In the genomic region with DNA sequence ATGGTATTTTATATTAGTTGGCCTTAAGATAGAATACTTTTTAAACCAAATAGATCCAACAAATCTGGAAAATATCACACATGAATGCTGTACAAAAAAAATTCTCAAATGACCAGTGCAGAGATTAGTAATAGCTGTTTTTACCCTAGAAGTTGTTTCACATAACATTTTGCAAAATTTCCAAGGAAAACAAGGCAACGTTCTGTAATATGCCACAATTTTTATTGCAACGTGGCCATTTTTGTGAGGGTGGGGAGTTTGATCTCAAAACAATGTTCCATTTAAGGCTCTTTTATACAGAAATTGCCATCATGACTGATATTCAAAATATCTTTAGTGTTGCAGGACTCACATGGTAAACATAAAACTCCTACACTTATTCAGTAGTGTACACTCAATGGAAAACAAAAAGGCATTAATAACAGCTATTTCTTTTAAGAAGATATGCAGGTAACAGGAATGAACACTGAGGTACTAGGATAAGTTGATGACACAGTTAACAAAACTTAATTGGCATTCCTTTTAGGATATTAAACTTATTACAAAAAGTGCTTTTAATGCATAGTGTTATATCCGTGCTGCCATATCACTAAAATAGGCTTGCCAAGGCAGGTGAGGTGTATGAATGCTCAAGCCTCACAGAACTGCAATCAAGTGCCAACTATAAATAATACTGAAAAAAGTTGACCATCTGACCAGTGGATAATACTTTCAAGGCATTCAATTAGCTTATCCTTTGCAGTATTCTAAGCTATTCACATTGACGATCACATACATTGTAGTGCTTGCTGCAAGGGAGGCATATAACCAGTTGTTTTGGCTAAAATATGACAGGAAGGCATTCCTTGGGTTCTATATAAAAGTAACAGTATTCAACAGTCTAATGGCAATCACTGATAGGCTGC, we compare ENCODE assay signal across 8 cellular contexts. TPM values are rescaled to one million over a fixed set of nuclear protein-coding genes. Genes with fewer than 3 reads are reported as not detected.
DNase-seq lines count a peak whose midpoint lies in the region; ATAC-seq and TF ChIP-seq lines count a peak whose summit lies in the region.
"Had no signal": no experiment of that assay in that cellular context is flagged by ENCODE, and none has a peak within 500 bp of the region (broad histone marks: within the 10 kb centered on the region; RNA-seq: fewer than 3 reads in every experiment).

No MANE protein-coding gene starts in this region.

- TF ChIP-seq CTCF in HFF-Myc (IDR thresholded peaks at IDR 0.05; ENCODE audit: low read depth, low read length, missing control alignments) (no peak), ascending aorta (IDR thresholded peaks at IDR 0.05) (no peak)

- H2BK5ac ChIP-seq in mesenchymal stem cell (ENCODE audit: low read depth, low read length, poor library complexity, severe bottlenecking): no peak overlapping the region

- peaks cover 6 to 34% (median 19%) of the 10 kb centered on the region in 4 donors for H3K4me1 Mint-ChIP-seq in naive thymus-derived CD8-positive, alpha-beta T cell

- H3K36me3 Mint-ChIP-seq in naive thymus-derived CD8-positive, alpha-beta T cell: peaks cover 0 to 21% (median 0%) of the 10 kb centered on the region in 3 donors

- H3K9ac ChIP-seq in mesenchymal stem cell (ENCODE audit: low read length): peak overlapping the region; percentile 98

- no peak overlapping the region for H4K91ac ChIP-seq in mesenchymal stem cell (ENCODE audit: low read length)

- H2BK12ac ChIP-seq in mesenchymal stem cell (ENCODE audit: low read length in 2 of 2): no peak overlapping the region

- H3K14ac ChIP-seq in mesenchymal stem cell (ENCODE audit: low read length in 2 of 2): no peak overlapping the region

- no peak overlapping the region for H3K18ac ChIP-seq in mesenchymal stem cell (ENCODE audit: low read depth in 1 of 2, low read length in 2 of 2)

- H3K36me3 ChIP-seq in ascending aorta (peaks cover 7 to 8% of the 10 kb centered on the region in 2 donors), mesenchymal stem cell (ENCODE audit: control insufficient read depth in 1 of 2, insufficient read depth in 2 of 2, low read depth in 1 of 2, low read length in 2 of 2) (peaks cover 3 to 28% of the 10 kb centered on the region in 2 experiments)

- H3K4me1 ChIP-seq in ascending aorta: peaks cover 0 to 28% of the 10 kb centered on the region in 2 donors
- no peaks in the 10 kb centered on the region for H3K4me1 ChIP-seq in mesenchymal stem cell (ENCODE audit: control insufficient read depth, insufficient read depth, low read depth, low read length)

- H3K27me3 Mint-ChIP-seq in naive thymus-derived CD8-positive, alpha-beta T cell: no peaks in the 10 kb centered on the region

- peak overlapping the region; percentile 88 to 99 for H3K27ac ChIP-seq in ascending aorta
- H3K27ac ChIP-seq in mesenchymal stem cell (ENCODE audit: low read length, poor library complexity, severe bottlenecking): peak overlapping the region; percentile 40
- peak overlapping the region; percentile 22 for H3K27ac ChIP-seq in temporal lobe (ENCODE audit: low read depth, low read length)

- POLR2A ChIA-PET in naive thymus-derived CD8-positive, alpha-beta T cell (lab: Charles Lee): interaction anchor here (1.2 kb wide), 1 partner anchor 82 kb away, joined by 4 read pairs; the partner anchor contains the start of gene SNX6

- H3K9me3 ChIP-seq in ascending aorta (no peaks in the 10 kb centered on the region), mesenchymal stem cell (ENCODE audit: control insufficient read depth, low read length) (no peaks in the 10 kb centered on the region)

- no peak overlapping the region for H2AFZ ChIP-seq in mesenchymal stem cell (ENCODE audit: low read depth, low read length)

- H2AK5ac ChIP-seq in mesenchymal stem cell (ENCODE audit: low read length, severe bottlenecking): no peak overlapping the region

- no peak overlapping the region for H2BK120ac ChIP-seq in mesenchymal stem cell (ENCODE audit: low read depth, low read length)

- peak overlapping the region; percentile 12; the same call in 1 of the 2 replicates for H3K4me3 ChIP-seq in HFF-Myc (replicated peaks; ENCODE audit: low read depth, low read length)
- H3K4me3 ChIP-seq in ascending aorta: peak overlapping the region; percentile 75 to 85
- peak overlapping the region in 1 of 2 experiments; percentile 88 for H3K4me3 ChIP-seq in mesenchymal stem cell (ENCODE audit: insufficient read depth in 1 of 2, low read depth in 1 of 2, low read length in 2 of 2)

- H3K4me3 Mint-ChIP-seq in naive thymus-derived CD8-positive, alpha-beta T cell: peak overlapping the region in 2 of 10 donors; percentile 4 to 8

- H3K27me3 ChIP-seq in ascending aorta (no peaks in the 10 kb centered on the region), mesenchymal stem cell (ENCODE audit: control insufficient read depth in 1 of 2, insufficient read depth in 1 of 2, low read length in 2 of 2) (no peaks in the 10 kb centered on the region)

- H4K8ac ChIP-seq in mesenchymal stem cell (ENCODE audit: low read length): no peak overlapping the region

- H3K23ac ChIP-seq in mesenchymal stem cell (ENCODE audit: low read length in 2 of 2): no peak overlapping the region

- H3K9me3 Mint-ChIP-seq in naive thymus-derived CD8-positive, alpha-beta T cell: no peaks in the 10 kb centered on the region

- H3K79me1 ChIP-seq in mesenchymal stem cell (replicated peaks; ENCODE audit: low read length, poor library complexity, severe bottlenecking): peaks cover 2% of the 10 kb centered on the region

- 100% methylated on average over 1 of the region's 4 CpGs for WGBS in mesenchymal stem cell

- H2BK15ac ChIP-seq in mesenchymal stem cell (ENCODE audit: low read depth, poor library complexity, severe bottlenecking): no peak overlapping the region

- ATAC-seq in naive thymus-derived CD8-positive, alpha-beta T cell: no peak
- no peak for ATAC-seq in GM21529 (IDR thresholded peaks at IDR 0.05; ENCODE audit: unreplicated experiment)
- ATAC-seq: activated CD8-positive, alpha-beta T cell treated with anti-CD3 and anti-CD28 coated beads, Interleukin-2, amount 10 ng/mL, durations not matched to agents 7 days and 5 days had no signal

- H3K4ac ChIP-seq in mesenchymal stem cell (ENCODE audit: low read depth in 1 of 2, low read length in 2 of 2): no peak overlapping the region

- H3K27ac Mint-ChIP-seq in naive thymus-derived CD8-positive, alpha-beta T cell: peak overlapping the region in 2 of 10 donors; percentile 0 to 12
- H3K27ac Mint-ChIP-seq: activated CD8-positive, alpha-beta T cell treated with anti-CD3 and anti-CD28 coated beads, Interleukin-2, amount 10 ng/mL, durations not matched to agents 7 days and 5 days had no signal

- no peak for DNase-seq in HFF-Myc (ENCODE audit: extremely low read depth, low read depth)
- DNase-seq in ascending aorta (ENCODE audit: low spot score in 2 of 2): no peak
- DNase-seq in mesenchymal stem cell: no peak
- DNase-seq in naive thymus-derived CD8-positive, alpha-beta T cell: no peak
- DNase-seq in SKM-1 (lab: John Stamatoyannopoulos, UW; ENCODE audit: unreplicated experiment): no peak
- DNase-seq: activated CD8-positive, alpha-beta T cell treated with anti-CD3 and anti-CD28 coated beads, Interleukin-2, amount 10 ng/mL, durations not matched to agents 7 days and 5 days had no signal

- H3K4me2 ChIP-seq in mesenchymal stem cell (ENCODE audit: low read length, poor library complexity, severe bottlenecking): no peak overlapping the region

- intact Hi-C loops in ascending aorta (cut with DNase I): loop anchor here (5.0 to 10.0 kb wide), 5 partner anchors 80 to 693 kb away; partner anchors contain the start of genes EAPP, NFKBIA, PPP2R3C and PRORP

RNA-seq across cellular contexts. Expression of gene CFL2, which starts 2.3 kb away (rescaled TPM):
- total RNA-seq in ascending aorta: 49.0 TPM
- 111 TPM for polyA plus RNA-seq in mesenchymal stem cell (2013, experiment 1 of 2)
- 121 TPM for polyA plus RNA-seq in mesenchymal stem cell (2013, experiment 2 of 2)
- 40.6 TPM for total RNA-seq in temporal lobe
- 10 to 100 TPM; 21.3 to 22.7 TPM for total RNA-seq in naive thymus-derived CD8-positive, alpha-beta T cell
- polyA plus RNA-seq in naive thymus-derived CD8-positive, alpha-beta T cell: 10 to 100 TPM in 1 of 3 donors, 1 to 10 TPM in 2; 7.4 to 15.9 (median 7.7) TPM

Comparison
In these comparisons a context has a peak if more than half of its experiments do, and no peak if none do; other contexts are left out.
1. H3K27ac ChIP-seq: peak in every context shown above with its lines; median percentile 94 in ascending aorta; 40 in mesenchymal stem cell; 22 in temporal lobe.